In genomic region chr20:39986231-39986904, GRCh38 we compare ENCODE assay signal across 9 cellular contexts.
DNase-seq lines count a peak whose midpoint lies in the region; TF ChIP-seq lines count a peak whose summit lies in the region.
"Had no signal": no experiment of that assay in that cellular context is flagged by ENCODE, and none has a peak within 500 bp of the region (broad histone marks: within the 10 kb centered on the region; RNA-seq: fewer than 3 reads in every experiment).

No MANE protein-coding gene starts in this region.

- H3K27ac Mint-ChIP-seq in nephron: peak overlapping the region; percentile 87 to 98 (median 97)

- DNase-seq in AG08395 (ENCODE audit: low spot score) (peak; percentile 62), NCI-H748 treated with DMSO at 0.1 percent for 48 hours (lab: John Stamatoyannopoulos, UW) (peak; percentile 8), fibroblast of mammary gland (ENCODE audit: low read depth) (peak; percentile 58), SIG-M5 (lab: John Stamatoyannopoulos, UW) (no peak), NCI-H526 (lab: John Stamatoyannopoulos, UW) (no peak), NCI-H1048 (lab: John Stamatoyannopoulos, UW) (no peak), NCI-H128 (lab: John Stamatoyannopoulos, UW; ENCODE audit: unreplicated experiment) (no peak)
- DNase-seq: activated naive CD4-positive, alpha-beta T cell treated with Interleukin-2 at 50 U/mL for 16 hours had no signal

- H3K27me3 Mint-ChIP-seq in nephron (ENCODE audit: low read depth): peaks cover 3% of the 10 kb centered on the region

- H3K4me3 ChIP-seq in fibroblast of mammary gland (ENCODE audit: control insufficient read depth, low read depth, low read length): no peak overlapping the region

- H3K36me3 Mint-ChIP-seq in nephron (ENCODE audit: low read depth): peaks cover 5% of the 10 kb centered on the region

- H3K4me1 Mint-ChIP-seq in nephron: peaks cover 36% of the 10 kb centered on the region

- H3K9me3 Mint-ChIP-seq in nephron: peaks cover 10% of the 10 kb centered on the region

- TF ChIP-seq CTCF in fibroblast of mammary gland (conservative IDR thresholded peaks at IDR 0.05; ENCODE audit: control insufficient read depth, insufficient read depth, low read depth, low read length) (no peak), nephron (IDR thresholded peaks at IDR 0.05; ENCODE audit: unreplicated experiment in 3 of 3) (no peak)

- peak overlapping the region in 2 of 3 experiments; percentile 2 to 3 for H3K4me3 Mint-ChIP-seq in nephron

Comparison
In these comparisons a context has a peak if more than half of its experiments do, and no peak if none do; other contexts are left out.
1. DNase-seq: peak in AG08395 (single experiment), NCI-H748 treated with DMSO at 0.1 percent for 48 hours (single experiment) and fibroblast of mammary gland (single experiment); none in SIG-M5 (single experiment), NCI-H526 (0 of 2), NCI-H1048 (single experiment) and NCI-H128 (single experiment).